ENCODE assay signal across 8 cellular contexts in the genomic region with DNA sequence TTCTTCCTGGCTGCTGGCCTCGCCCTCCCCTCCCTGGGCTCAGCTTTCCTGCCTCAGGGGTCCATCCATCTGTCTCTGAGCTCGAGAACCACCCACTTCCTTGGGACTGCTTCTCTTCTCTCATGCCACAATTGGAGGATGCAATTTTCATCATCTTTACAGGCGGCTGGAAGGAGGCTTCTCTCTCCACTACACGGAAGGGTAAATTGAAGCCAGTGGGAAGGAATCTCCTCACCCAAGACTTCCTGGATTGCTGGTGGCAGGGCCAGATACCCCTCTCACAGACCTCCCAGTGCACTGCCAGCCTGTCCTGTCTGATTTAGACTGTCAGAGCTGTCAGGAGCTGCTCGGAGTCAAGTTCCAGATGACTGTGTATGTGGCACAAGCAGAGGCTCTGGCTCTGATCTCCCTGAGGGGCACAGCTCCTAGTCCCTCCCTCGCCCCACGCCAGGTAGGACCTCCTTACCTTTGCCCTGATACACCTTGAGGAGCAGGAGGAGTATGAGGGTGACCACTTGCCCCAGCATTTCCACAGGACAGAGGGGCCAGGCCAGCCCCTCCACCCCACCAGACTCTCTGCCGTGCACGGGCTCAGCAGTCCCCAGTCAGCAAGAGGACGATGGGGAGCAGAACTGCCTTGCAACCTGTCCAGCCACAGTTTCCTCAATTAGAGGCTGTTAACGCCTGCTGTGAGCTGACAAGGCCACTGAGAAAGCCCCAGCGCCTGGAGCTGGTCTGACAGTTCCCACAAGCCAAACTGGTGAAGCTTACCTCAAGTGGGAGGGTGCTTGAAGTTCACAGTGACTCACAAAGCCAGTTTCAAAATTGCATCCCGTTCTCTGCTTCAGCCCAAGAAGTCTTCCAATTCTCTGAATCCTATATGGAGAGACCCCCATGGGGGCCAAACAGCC. TPM values are rescaled to one million over a fixed set of nuclear protein-coding genes. Genes with fewer than 3 reads are reported as not detected.
DNase-seq lines count a peak whose midpoint lies in the region; ATAC-seq and TF ChIP-seq lines count a peak whose summit lies in the region.

A gene with protein sequence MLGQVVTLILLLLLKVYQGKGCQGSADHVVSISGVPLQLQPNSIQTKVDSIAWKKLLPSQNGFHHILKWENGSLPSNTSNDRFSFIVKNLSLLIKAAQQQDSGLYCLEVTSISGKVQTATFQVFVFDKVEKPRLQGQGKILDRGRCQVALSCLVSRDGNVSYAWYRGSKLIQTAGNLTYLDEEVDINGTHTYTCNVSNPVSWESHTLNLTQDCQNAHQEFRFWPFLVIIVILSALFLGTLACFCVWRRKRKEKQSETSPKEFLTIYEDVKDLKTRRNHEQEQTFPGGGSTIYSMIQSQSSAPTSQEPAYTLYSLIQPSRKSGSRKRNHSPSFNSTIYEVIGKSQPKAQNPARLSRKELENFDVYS (minus strand): TSS at position 737 of the 911 bp plus-strand sequence. CDS start 210 bp downstream, at position 527.

- H3K27ac Mint-ChIP-seq in activated CD4-positive, alpha-beta T cell treated with anti-CD3 and anti-CD28 coated beads for 36 hours, result no peak within 1 kb of the TSS

- POLR2A ChIA-PET in activated CD4-positive, alpha-beta T cell treated with anti-CD3 and anti-CD28 coated beads for 36 hours (lab: Charles Lee), result interaction anchor here (0.6 kb wide), 1 partner anchor 24 kb away, joined by 3 read pairs; no protein-coding TSS in a partner anchor

- peak; percentile 65 for TF ChIP-seq POLR2A in GM19099 (IDR thresholded peaks at IDR 0.05; ENCODE audit: extremely low read depth, insufficient read length, low read depth)

- ATAC-seq in HG03139 (IDR thresholded peaks at IDR 0.05; ENCODE audit: unreplicated experiment) (peak; percentile 54), GM19455 (IDR thresholded peaks at IDR 0.05; ENCODE audit: unreplicated experiment) (no peak)
- peak; percentile 98 for ATAC-seq in activated CD4-positive, alpha-beta T cell treated with anti-CD3 and anti-CD28 coated beads for 36 hours

- CTCF ChIA-PET in activated CD4-positive, alpha-beta T cell treated with anti-CD3 and anti-CD28 coated beads for 36 hours (lab: Charles Lee), result interaction anchor here (0.5 to 3.3 kb wide), 8 partner anchors 12 to 120 kb away, joined by 3 to 11 read pairs (median 6); partner anchors contain the start of gene ITLN1

- H3K27me3 Mint-ChIP-seq in activated CD4-positive, alpha-beta T cell treated with anti-CD3 and anti-CD28 coated beads for 36 hours, result no peaks in the 10 kb centered on the region

- H3K4me3 Mint-ChIP-seq in activated CD4-positive, alpha-beta T cell treated with anti-CD3 and anti-CD28 coated beads for 36 hours, result no peak within 1 kb of the TSS

- no peaks in the 10 kb centered on the region for H3K9me3 Mint-ChIP-seq in activated CD4-positive, alpha-beta T cell treated with anti-CD3 and anti-CD28 coated beads for 36 hours (ENCODE audit: low read depth)

- H3K36me3 Mint-ChIP-seq in activated CD4-positive, alpha-beta T cell treated with anti-CD3 and anti-CD28 coated beads for 36 hours (ENCODE audit: low read depth), result no peaks in the 10 kb centered on the region

- H3K4me1 Mint-ChIP-seq in activated CD4-positive, alpha-beta T cell treated with anti-CD3 and anti-CD28 coated beads for 36 hours, result peaks cover 19% of the 10 kb centered on the region

- intact Hi-C loops in activated CD4-positive, alpha-beta T cell treated with anti-CD3 and anti-CD28 coated beads for 36 hours (cut with DNase I, micrococcal nuclease), result loop anchor here in 1 of 2 experiments (2.0 kb wide), 1 partner anchor 24 kb away; no protein-coding TSS in a partner anchor
- intact Hi-C loops in head of caudate nucleus (cut with DNase I), result no loop called here

- peak; percentile 79 for DNase-seq in activated CD4-positive, alpha-beta T cell treated with anti-CD3 and anti-CD28 coated beads for 36 hours
- DNase-seq in head of caudate nucleus (peak in 23 of 42 donors; percentile 2 to 54 (median 17)), NCI-H1048 (lab: John Stamatoyannopoulos, UW) (no peak), NCI-H1694 (lab: John Stamatoyannopoulos, UW) (no peak)
- DNase-seq in stimulated activated CD4-positive, alpha-beta T cell treated with anti-CD3 and anti-CD28 coated beads, Interleukin-4, amount 100 ng/mL, for 48 hours (ENCODE audit: low read depth in 2 of 2), result peak; percentile 20 to 53

RNA-seq across cellular contexts. Expression of the gene that starts here (rescaled TPM):
- under 1 TPM; 0.14 to 0.25 TPM for total RNA-seq in activated CD4-positive, alpha-beta T cell treated with anti-CD3 and anti-CD28 coated beads for 36 hours

Comparison
In these comparisons a context has a peak if more than half of its experiments do, and no peak if none do; other contexts are left out.
1. Peak in DNase-seq and ATAC-seq in activated CD4-positive, alpha-beta T cell treated with anti-CD3 and anti-CD28 coated beads for 36 hours; RNA of the gene not detected or under 1 TPM.
2. DNase-seq: peak in head of caudate nucleus (23 of 42) and stimulated activated CD4-positive, alpha-beta T cell treated with anti-CD3 and anti-CD28 coated beads, Interleukin-4, amount 100 ng/mL, for 48 hours (2 of 2); none in NCI-H1048 (single experiment) and NCI-H1694 (single experiment).